In genomic region chr14:94936411-94936892, GRCh38 we compare ENCODE assay signal across 8 cellular contexts.
DNase-seq lines count a peak whose midpoint lies in the region; ATAC-seq and TF ChIP-seq lines count a peak whose summit lies in the region.

No MANE protein-coding gene starts in this region.

- no peak overlapping the region for H3K14ac ChIP-seq in IMR-90 (replicated peaks; ENCODE audit: low read depth, low read length)

- TF ChIP-seq POLR2A in IMR-90 (IDR thresholded peaks at IDR 0.05; ENCODE audit: low read depth, low read length) (no peak), spleen (IDR thresholded peaks at IDR 0.05) (no peak)

- H2AFZ ChIP-seq in IMR-90 (replicated peaks; ENCODE audit: low read length, poor library complexity): no peak overlapping the region
- no peak overlapping the region for H2AFZ ChIP-seq in SK-N-SH (ENCODE audit: low read depth)

- H3K36me3 ChIP-seq in IMR-90 (ENCODE audit: control insufficient read depth, insufficient read depth, low read length): no peaks in the 10 kb centered on the region
- H3K36me3 ChIP-seq in SK-N-SH (replicated peaks in 1 of 2; ENCODE audit: control insufficient read depth in 1 of 2, insufficient read depth in 2 of 2, low read length in 1 of 2): no peaks in the 10 kb centered on the region
- no peaks in the 10 kb centered on the region for H3K36me3 ChIP-seq in spleen

- POLR2A ChIA-PET in IMR-90 (lab: Charles Lee; ENCODE audit: unreplicated experiment) (interaction anchor here (0.6 kb wide), 1 partner anchor 33 kb away, joined by 3 read pairs; no protein-coding TSS in a partner anchor), SK-N-SH (lab: Yijun Ruan, JAX) (interaction anchor here (0.6 kb wide), 1 partner anchor 10 kb away, joined by 3 read pairs; no protein-coding TSS in a partner anchor), T-cell (lab: Charles Lee) (no interaction called here)

- no peak overlapping the region for H3K9ac ChIP-seq in IMR-90 (ENCODE audit: low read depth, low read length)
- no peak overlapping the region for H3K9ac ChIP-seq in SK-N-SH

- peaks cover 0 to 2% (median 0%) of the 10 kb centered on the region in 3 donors for H3K4me1 Mint-ChIP-seq in T-cell

- TF ChIP-seq EP300 in SK-N-SH (IDR thresholded peaks at IDR 0.05; ENCODE audit: borderline replicate concordance in 1 of 2, low read depth in 1 of 2, low read length in 1 of 2): no peak

- H4K5ac ChIP-seq in IMR-90 (ENCODE audit: low read depth, low read length): no peak overlapping the region

- H3K4me3 ChIP-seq in IMR-90 (ENCODE audit: insufficient read depth, low read depth, low read length): no peak overlapping the region
- H3K4me3 ChIP-seq in SK-N-SH (ENCODE audit: low read depth in 2 of 2, low read length in 1 of 2): no peak overlapping the region; a peak in 1 of 4 replicates
- peak overlapping the region in 2 of 8 donors; percentile 15 to 20 for H3K4me3 ChIP-seq in spleen

- H3K79me1 ChIP-seq in IMR-90 (ENCODE audit: low read depth in 1 of 2, low read length in 2 of 2): no peaks in the 10 kb centered on the region

- H3K56ac ChIP-seq in IMR-90 (ENCODE audit: extremely low read depth, insufficient read depth, low read length): no peak overlapping the region

- no peak overlapping the region for H4K91ac ChIP-seq in IMR-90 (ENCODE audit: insufficient read depth, low read depth, low read length)

- TF ChIP-seq CTCF in IMR-90 (conservative IDR thresholded peaks at IDR 0.05; ENCODE audit: low read depth, low read length): no peak
- no peak for TF ChIP-seq CTCF in SK-N-SH (IDR thresholded peaks at IDR 0.05)
- TF ChIP-seq CTCF in spleen (IDR thresholded peaks at IDR 0.05 in 8 of 11, conservative IDR thresholded peaks at IDR 0.05 in 3 of 11): no peak

- DNase-seq in IMR-90: no peak
- DNase-seq in SK-N-SH: peak; percentile 85
- DNase-seq in hypothalamus (lab: John Stamatoyannopoulos, UW): peak in 49 of 51 donors; percentile 9 to 87 (median 68)
- peak; percentile 77 for DNase-seq in spleen
- DNase-seq in T1000 (lab: John Stamatoyannopoulos, UW): no peak
- DNase-seq in T-cell: no peak
- no peak for DNase-seq in activated naive CD4-positive, alpha-beta T cell treated with anti-CD3 and anti-CD28 coated beads, Interleukin-2, amount 50 U/mL, for 72 hours (ENCODE audit: low spot score in 2 of 2)

- no peak overlapping the region for H3K27ac Mint-ChIP-seq in T-cell
- no peak overlapping the region for H3K27ac Mint-ChIP-seq in activated naive CD4-positive, alpha-beta T cell treated with anti-CD3 and anti-CD28 coated beads, Interleukin-2, amount 50 U/mL, for 72 hours

- H3K27ac ChIP-seq in IMR-90 (ENCODE audit: insufficient read depth, low read length) (no peak overlapping the region), SK-N-SH (ENCODE audit: low read depth in 2 of 2, low read length in 1 of 2) (peak overlapping the region in 1 of 2 experiments; percentile 45; a peak in 2 of 4 replicates), spleen (peak overlapping the region in 4 of 8 donors; percentile 10 to 29 (median 19))

- H4K8ac ChIP-seq in IMR-90 (ENCODE audit: low read depth in 2 of 2, low read length in 2 of 2): no peak overlapping the region

- H3K4me2 ChIP-seq in IMR-90 (ENCODE audit: low read depth, low read length): no peak overlapping the region; the same call in 1 of the 2 replicates
- no peak overlapping the region for H3K4me2 ChIP-seq in SK-N-SH

- H2BK120ac ChIP-seq in IMR-90 (ENCODE audit: low read depth, low read length): no peak overlapping the region

- CTCF ChIA-PET in IMR-90 (lab: Yijun Ruan, JAX) (no interaction called here), SK-N-SH (lab: Yijun Ruan, JAX) (interaction anchor here (0.6 kb wide), 1 partner anchor 495 kb away, joined by 3 read pairs; no protein-coding TSS in a partner anchor), T-cell (lab: Charles Lee) (no interaction called here)

- no peak overlapping the region for H2AK5ac ChIP-seq in IMR-90 (ENCODE audit: low read depth, low read length)

- in situ Hi-C loops in IMR-90 (cut with MboI; ENCODE audit: low sequenced_read_pairs): no loop called here

- H3K79me2 ChIP-seq in SK-N-SH (ENCODE audit: insufficient read depth): no peaks in the 10 kb centered on the region

- no peak overlapping the region for H3K18ac ChIP-seq in IMR-90 (ENCODE audit: low read depth, low read length)

- no peaks in the 10 kb centered on the region for H3K4me1 ChIP-seq in IMR-90 (ENCODE audit: control insufficient read depth, insufficient read depth, low read length)
- H3K4me1 ChIP-seq in SK-N-SH (ENCODE audit: control insufficient read depth in 1 of 2, insufficient read depth in 2 of 2, low read depth in 1 of 2, low read length in 1 of 2): peaks cover 7 to 15% of the 10 kb centered on the region in 2 experiments; a peak in 2 of 4 replicates
- peaks cover 0 to 6% (median 0%) of the 10 kb centered on the region in 6 donors for H3K4me1 ChIP-seq in spleen

- H3K27me3 ChIP-seq in IMR-90 (ENCODE audit: control insufficient read depth, insufficient read depth, low read length): no peaks in the 10 kb centered on the region; the same call in 1 of the 2 replicates
- H3K27me3 ChIP-seq in SK-N-SH (ENCODE audit: insufficient read depth): no peaks in the 10 kb centered on the region
- peaks cover 0 to 6% (median 0%) of the 10 kb centered on the region in 7 donors for H3K27me3 ChIP-seq in spleen (replicated peaks in 1 of 7)

- no peak overlapping the region for H3K23ac ChIP-seq in IMR-90 (ENCODE audit: low read depth, low read length)

- H3K36me3 Mint-ChIP-seq in T-cell: no peaks in the 10 kb centered on the region
- H3K36me3 Mint-ChIP-seq in activated naive CD4-positive, alpha-beta T cell treated with anti-CD3 and anti-CD28 coated beads, Interleukin-2, amount 50 U/mL, for 72 hours: no peaks in the 10 kb centered on the region

- H2BK15ac ChIP-seq in IMR-90 (ENCODE audit: low read depth, low read length): no peak overlapping the region

- dilution Hi-C loops in IMR-90 (cut with HindIII; ENCODE audit: low sequenced_read_pairs, unreplicated experiment): no loop called here

- no TSS peak for BruUV-seq in IMR-90 (replicated peaks; lab: Mats Ljungman, UMichigan)

- H3K9me3 ChIP-seq in IMR-90 (ENCODE audit: control insufficient read depth, insufficient read depth, low read length): peaks cover 4% of the 10 kb centered on the region; the same call in 1 of the 2 replicates
- H3K9me3 ChIP-seq in SK-N-SH: no peaks in the 10 kb centered on the region
- no peaks in the 10 kb centered on the region for H3K9me3 ChIP-seq in spleen

- ATAC-seq in IMR-90 (ENCODE audit: low read depth) (peak; percentile 46; the same call in 1 of the 2 replicates), HG03039 (IDR thresholded peaks at IDR 0.05; ENCODE audit: unreplicated experiment) (no peak), T-cell (replicated peaks in 1 of 4) (no peak)
- ATAC-seq in activated naive CD4-positive, alpha-beta T cell treated with anti-CD3 and anti-CD28 coated beads, Interleukin-2, amount 50 U/mL, for 72 hours: no peak

- TF ChIP-seq RAD21 in IMR-90 (IDR thresholded peaks at IDR 0.05; ENCODE audit: low read length) (no peak), SK-N-SH (IDR thresholded peaks at IDR 0.05; ENCODE audit: low read length) (no peak)

- H3K9me3 Mint-ChIP-seq in T-cell: no peaks in the 10 kb centered on the region
- no peaks in the 10 kb centered on the region for H3K9me3 Mint-ChIP-seq in activated naive CD4-positive, alpha-beta T cell treated with anti-CD3 and anti-CD28 coated beads, Interleukin-2, amount 50 U/mL, for 72 hours

- H2BK20ac ChIP-seq in IMR-90 (ENCODE audit: low read depth, low read length): no peak overlapping the region

- no peak overlapping the region for H2AK9ac ChIP-seq in IMR-90 (replicated peaks; ENCODE audit: low read depth, low read length, poor library complexity)

- no peaks in the 10 kb centered on the region for H3F3A ChIP-seq in SK-N-SH (replicated peaks; ENCODE audit: insufficient read depth)

- H3K9me2 ChIP-seq in SK-N-SH: no peaks in the 10 kb centered on the region

- H3K27me3 Mint-ChIP-seq in T-cell: peaks cover 0 to 5% of the 10 kb centered on the region in 2 donors

- H3K4me3 Mint-ChIP-seq in T-cell: no peak overlapping the region

- H3K9me1 ChIP-seq in IMR-90 (ENCODE audit: insufficient read depth, low read length): no peaks in the 10 kb centered on the region

- H2BK5ac ChIP-seq in IMR-90 (ENCODE audit: low read depth, low read length, poor library complexity, severe bottlenecking): no peak overlapping the region

- no peaks in the 10 kb centered on the region for H4K20me1 ChIP-seq in IMR-90 (ENCODE audit: insufficient read depth, low read length)
- H4K20me1 ChIP-seq in SK-N-SH (ENCODE audit: insufficient read depth): no peaks in the 10 kb centered on the region

- intact Hi-C loops in IMR-90 (cut with micrococcal nuclease): no loop called here
- intact Hi-C loops in spleen (cut with DNase I; ENCODE audit: low total_unique reads): no loop called here

- no peak overlapping the region for H3K4ac ChIP-seq in IMR-90 (ENCODE audit: low read depth, low read length)

- 0% methylated on average over 1 of the region's 26 CpGs; no CpG with 5 or more reads in 1 of the 2 experiments for WGBS in IMR-90 (ENCODE audit: extremely low coverage in 2 of 2, insufficient read length in 1 of 2), 2 experiments
- WGBS in SK-N-SH (ENCODE audit: low lambda C conversion rate): 29% methylated on average over 16 of the region's 26 CpGs
- 64 to 81% (median 72%) methylated on average over 25 to 26 of the region's 26 CpGs for WGBS in spleen, 5 donors

TF ChIP-seq in IMR-90, 13 proteins besides CTCF, POLR2A, EP300 and RAD21 (continues in another document):
- TF ChIP-seq FOS (IDR thresholded peaks at IDR 0.05; ENCODE audit: low read depth, low read length): no peak
- TF ChIP-seq ELK1 (IDR thresholded peaks at IDR 0.05; ENCODE audit: borderline replicate concordance, low read depth, low read length): no peak

TF ChIP-seq in SK-N-SH, 30 proteins besides CTCF, POLR2A, EP300 and RAD21 (continues in another document):
- TF ChIP-seq USF2 (IDR thresholded peaks at IDR 0.05; ENCODE audit: borderline replicate concordance, low read depth, low read length) (peak; percentile 53; the same call in 1 of the 2 replicates), MXI1 (IDR thresholded peaks at IDR 0.05; ENCODE audit: low read depth, low read length) (peak; percentile 77), USF1 (IDR thresholded peaks at IDR 0.05; ENCODE audit: borderline replicate concordance, low read depth) (peak; percentile 48; the same call in 1 of the 2 replicates), GABPA (IDR thresholded peaks at IDR 0.05; ENCODE audit: low read depth) (no peak)

Comparison
In these comparisons a context has a peak if more than half of its experiments do, and no peak if none do; other contexts are left out.
1. DNase-seq: peak in SK-N-SH (single experiment), hypothalamus (49 of 51) and spleen (single experiment); none in IMR-90 (single experiment), T1000 (single experiment), T-cell (0 of 34) and activated naive CD4-positive, alpha-beta T cell treated with anti-CD3 and anti-CD28 coated beads, Interleukin-2, amount 50 U/mL, for 72 hours (0 of 2).
2. POLR2A ChIA-PET loops: an anchor here in IMR-90 (0.6 kb wide) and SK-N-SH (0.6 kb wide); none called in T-cell.